ENCODE assay signal across 8 cellular contexts in genomic region chr16:66844342-66845079, GRCh38. TPM values are rescaled to one million over a fixed set of nuclear protein-coding genes. Genes with fewer than 3 reads are reported as not detected.
DNase-seq lines count a peak whose midpoint lies in the region; ATAC-seq and TF ChIP-seq lines count a peak whose summit lies in the region.

TSS of gene CA7 (plus strand) at chr16:66844414. CDS start at chr16:66844488, 74 bp downstream.

- H3K36me3 Mint-ChIP-seq in activated naive CD8-positive, alpha-beta T cell treated with anti-CD3 and anti-CD28 coated beads, Interleukin-2, amount 50 U/mL, for 24 hours (ENCODE audit: low read depth), result no peaks in the 10 kb centered on the region

- intact Hi-C loops in sciatic nerve (cut with DNase I), result no loop called here

- peak; percentile 20 for ATAC-seq in activated naive CD8-positive, alpha-beta T cell treated with anti-CD3 and anti-CD28 coated beads, Interleukin-2, amount 50 U/mL, for 24 hours
- ATAC-seq in sciatic nerve, result no peak
- no peak for ATAC-seq in HG02870 (IDR thresholded peaks at IDR 0.05; ENCODE audit: unreplicated experiment)
- no peak for ATAC-seq in GM18520 (IDR thresholded peaks at IDR 0.05; ENCODE audit: unreplicated experiment)

- no peak for TF ChIP-seq CTCF in HFF-Myc (IDR thresholded peaks at IDR 0.05; ENCODE audit: low read depth, low read length, missing control alignments)

- H3K27me3 Mint-ChIP-seq in activated naive CD8-positive, alpha-beta T cell treated with anti-CD3 and anti-CD28 coated beads, Interleukin-2, amount 50 U/mL, for 24 hours, result peaks cover 43% of the 10 kb centered on the region

- no peak within 1 kb of the TSS for H3K27ac Mint-ChIP-seq in activated naive CD8-positive, alpha-beta T cell treated with anti-CD3 and anti-CD28 coated beads, Interleukin-2, amount 50 U/mL, for 24 hours

- H3K4me1 Mint-ChIP-seq in activated naive CD8-positive, alpha-beta T cell treated with anti-CD3 and anti-CD28 coated beads, Interleukin-2, amount 50 U/mL, for 24 hours, result peaks cover 8% of the 10 kb centered on the region

- no peaks in the 10 kb centered on the region for H3K9me3 Mint-ChIP-seq in activated naive CD8-positive, alpha-beta T cell treated with anti-CD3 and anti-CD28 coated beads, Interleukin-2, amount 50 U/mL, for 24 hours

- peak within 1 kb of the TSS; percentile 36 for H3K4me3 ChIP-seq in HFF-Myc (replicated peaks; ENCODE audit: low read depth, low read length)
- H3K4me3 ChIP-seq in iPS-11a (ENCODE audit: low read depth, low read length), result peak within 1 kb of the TSS; percentile 61

- H3K4me3 Mint-ChIP-seq in activated naive CD8-positive, alpha-beta T cell treated with anti-CD3 and anti-CD28 coated beads, Interleukin-2, amount 50 U/mL, for 24 hours, result peak within 1 kb of the TSS; percentile 52

- DNase-seq in HFF-Myc (ENCODE audit: extremely low read depth, low read depth) (no peak), sciatic nerve (ENCODE audit: low spot score) (peak; percentile 51), KG1 (lab: John Stamatoyannopoulos, UW) (no peak)
- DNase-seq in activated naive CD8-positive, alpha-beta T cell treated with anti-CD3 and anti-CD28 coated beads, Interleukin-2, amount 50 U/mL, for 24 hours, result no peak
- DNase-seq in NK-92 treated with Interleukin-12 subunit alpha and Interleukin-12 subunit beta, amount 100 ng/mL, for 24 hours (lab: John Stamatoyannopoulos, UW), result no peak

RNA-seq across cellular contexts. Expression of gene CA7, which starts in this region (rescaled TPM):
- not detected for total RNA-seq in sciatic nerve

Comparison
In these comparisons a context has a peak if more than half of its experiments do, and no peak if none do; other contexts are left out.
1. Peak in DNase-seq in sciatic nerve; RNA of the gene not detected or under 1 TPM.